In genomic region chr2:130375291-130376266, GRCh38 we compare ENCODE assay signal across 12 cellular contexts. TPM values are rescaled to one million over a fixed set of nuclear protein-coding genes. Genes with fewer than 3 reads are reported as not detected.
DNase-seq lines count a peak whose midpoint lies in the region; ATAC-seq, FAIRE-seq and TF ChIP-seq lines count a peak whose summit lies in the region.
"Had no signal": no experiment of that assay in that cellular context is flagged by ENCODE, and none has a peak within 500 bp of the region (broad histone marks: within the 10 kb centered on the region; RNA-seq: fewer than 3 reads in every experiment).

No MANE protein-coding gene starts in this region.

- H3K27ac Mint-ChIP-seq in Caco-2 (ENCODE audit: unreplicated experiment): peak overlapping the region; percentile 45
- H3K27ac Mint-ChIP-seq in activated T-helper 2 cell treated with anti-CD3 and anti-CD28 coated beads, Interferon-gamma antibody, Interleukin-2, Interleukin-4, amounts not matched to agents 10 μg/mL and 5 μg/mL and 100 μg/mL, durations not matched to agents 14 hours and 24 hours and 36 hours: peak overlapping the region; percentile 10

- CTCF ChIA-PET in Caco-2 (lab: Charles Lee): no interaction called here

- H3K27ac ChIP-seq in 22Rv1 (peak overlapping the region; percentile 15; the same call in 1 of the 2 replicates), kidney (ENCODE audit: low read depth in 2 of 2, low read length in 2 of 2) (no peak overlapping the region)
- H3K27ac ChIP-seq: adrenal gland, PC-9 had no signal

- peaks cover 23% of the 10 kb centered on the region for H3K4me1 Mint-ChIP-seq in Caco-2 (ENCODE audit: low read depth, unreplicated experiment)
- H3K4me1 Mint-ChIP-seq in activated T-helper 2 cell treated with anti-CD3 and anti-CD28 coated beads, Interferon-gamma antibody, Interleukin-2, Interleukin-4, amounts not matched to agents 10 μg/mL and 5 μg/mL and 100 μg/mL, durations not matched to agents 14 hours and 24 hours and 36 hours (ENCODE audit: low read depth): peaks cover 68% of the 10 kb centered on the region

- H3K9me3 Mint-ChIP-seq in Caco-2 (ENCODE audit: unreplicated experiment): no peaks in the 10 kb centered on the region
- H3K9me3 Mint-ChIP-seq in activated T-helper 2 cell treated with anti-CD3 and anti-CD28 coated beads, Interferon-gamma antibody, Interleukin-2, Interleukin-4, amounts not matched to agents 10 μg/mL and 5 μg/mL and 100 μg/mL, durations not matched to agents 14 hours and 24 hours and 36 hours: peaks cover 4% of the 10 kb centered on the region
- H3K9me3 Mint-ChIP-seq: H9 had no signal

- BruUV-seq in Caco-2 (replicated peaks; lab: Mats Ljungman, UMichigan): no TSS peak

- TF ChIP-seq CTCF in 22Rv1 (IDR thresholded peaks at IDR 0.05): no peak
- TF ChIP-seq CTCF in Caco-2 (IDR thresholded peaks at IDR 0.05; ENCODE audit: insufficient read depth in 1 of 2, low read depth in 1 of 2, low read length in 1 of 2, severe bottlenecking in 1 of 2, unreplicated experiment in 1 of 2): no peak
- TF ChIP-seq CTCF in kidney (IDR thresholded peaks at IDR 0.05; ENCODE audit: borderline replicate concordance, extremely low read depth, insufficient read depth): no peak

- H3K4me1 ChIP-seq in Caco-2: peaks cover 6% of the 10 kb centered on the region
- H3K4me1 ChIP-seq in kidney (ENCODE audit: control insufficient read depth in 1 of 2, insufficient read depth in 1 of 2, low read depth in 1 of 2, low read length in 2 of 2): peaks cover 4 to 22% of the 10 kb centered on the region in 2 donors

- no peak for ATAC-seq in HG03521 (IDR thresholded peaks at IDR 0.05; ENCODE audit: unreplicated experiment)

- H3K4me3 ChIP-seq in Caco-2 (ENCODE audit: low read depth, low read length): no peak overlapping the region
- H3K4me3 ChIP-seq in kidney (ENCODE audit: low read length in 2 of 2): no peak overlapping the region
- H3K4me3 ChIP-seq: adrenal gland, PC-9 had no signal

- H3K27me3 ChIP-seq in Caco-2 (replicated peaks; ENCODE audit: control insufficient read depth, insufficient read depth, low read length): no peaks in the 10 kb centered on the region
- H3K27me3 ChIP-seq: adrenal gland had no signal

- DNase-seq in Caco-2: no peak
- DNase-seq in activated T-helper 2 cell treated with anti-CD3 and anti-CD28 coated beads, Interferon-gamma antibody, Interleukin-2, Interleukin-4, amounts not matched to agents 10 μg/mL and 5 μg/mL and 100 μg/mL, durations not matched to agents 14 hours and 24 hours and 36 hours (ENCODE audit: low spot score): no peak
- peak; percentile 38 for DNase-seq in kidney
- no peak for DNase-seq in NCI-H69 (lab: John Stamatoyannopoulos, UW)
- DNase-seq in stimulated activated CD4-positive, alpha-beta T cell treated with anti-CD3 and anti-CD28 coated beads, Interleukin-12 subunit alpha, Interleukin-12 subunit beta, amount 100 ng/mL, for 4 hours: no peak
- no peak for DNase-seq in NOMO-1 treated with dmso at 0.1 percent for 144 hours (lab: John Stamatoyannopoulos, UW; ENCODE audit: unreplicated experiment)
- DNase-seq: adrenal gland, GDM1, H9 had no signal

- intact Hi-C loops in Caco-2 (cut with micrococcal nuclease; ENCODE audit: unreplicated experiment): no loop called here
- intact Hi-C loops in activated T-helper 2 cell treated with anti-CD3 and anti-CD28 coated beads, Interferon-gamma antibody, Interleukin-2, Interleukin-4, amounts not matched to agents 10 μg/mL and 5 μg/mL and 100 μg/mL, durations not matched to agents 14 hours and 24 hours and 36 hours (cut with micrococcal nuclease): loop anchor here (10.0 kb wide), 1 partner anchor 729 kb away; the partner anchor contains the start of gene PLEKHB2
- intact Hi-C loops in kidney (cut with DNase I): no loop called here

- no peaks in the 10 kb centered on the region for H3K9me3 ChIP-seq in Caco-2
- no peaks in the 10 kb centered on the region for H3K9me3 ChIP-seq in kidney (ENCODE audit: control insufficient read depth in 1 of 2, low read length in 2 of 2)
- H3K9me3 ChIP-seq: adrenal gland had no signal

- H3K4me3 Mint-ChIP-seq in Caco-2 (ENCODE audit: unreplicated experiment): peak overlapping the region; percentile 51
- peak overlapping the region; percentile 1 for H3K4me3 Mint-ChIP-seq in activated T-helper 2 cell treated with anti-CD3 and anti-CD28 coated beads, Interferon-gamma antibody, Interleukin-2, Interleukin-4, amounts not matched to agents 10 μg/mL and 5 μg/mL and 100 μg/mL, durations not matched to agents 14 hours and 24 hours and 36 hours (ENCODE audit: low read depth)
- H3K4me3 Mint-ChIP-seq: H9 had no signal

- H3K27me3 Mint-ChIP-seq in Caco-2 (ENCODE audit: insufficient read depth, unreplicated experiment): no peaks in the 10 kb centered on the region
- H3K27me3 Mint-ChIP-seq in activated T-helper 2 cell treated with anti-CD3 and anti-CD28 coated beads, Interferon-gamma antibody, Interleukin-2, Interleukin-4, amounts not matched to agents 10 μg/mL and 5 μg/mL and 100 μg/mL, durations not matched to agents 14 hours and 24 hours and 36 hours (ENCODE audit: low read depth): no peaks in the 10 kb centered on the region

- POLR2A ChIA-PET in Caco-2 (lab: Charles Lee): no interaction called here

- H3K36me3 Mint-ChIP-seq in Caco-2 (ENCODE audit: insufficient read depth, unreplicated experiment): peaks cover 33% of the 10 kb centered on the region
- peaks cover 60% of the 10 kb centered on the region for H3K36me3 Mint-ChIP-seq in activated T-helper 2 cell treated with anti-CD3 and anti-CD28 coated beads, Interferon-gamma antibody, Interleukin-2, Interleukin-4, amounts not matched to agents 10 μg/mL and 5 μg/mL and 100 μg/mL, durations not matched to agents 14 hours and 24 hours and 36 hours (ENCODE audit: low read depth)

- H3K9ac ChIP-seq in kidney (ENCODE audit: low read length in 2 of 2): no peak overlapping the region

- FAIRE-seq in kidney (lab: Jason Lieb, UNC): no peak

- H3K36me3 ChIP-seq in Caco-2 (ENCODE audit: control insufficient read depth, insufficient read depth, low read length): no peaks in the 10 kb centered on the region; the same call in 1 of the 2 replicates
- H3K36me3 ChIP-seq in kidney (ENCODE audit: control insufficient read depth in 1 of 2, insufficient read depth in 2 of 2, low read length in 2 of 2): no peaks in the 10 kb centered on the region

RNA-seq across cellular contexts. Expression of gene PTPN18, which starts 19.7 kb away (rescaled TPM):
- total RNA-seq in Caco-2 (2022): 46.5 and 51.0 TPM in 2 replicates
- 72.6 and 72.9 TPM in 2 replicates for total RNA-seq in activated T-helper 2 cell treated with anti-CD3 and anti-CD28 coated beads, Interferon-gamma antibody, Interleukin-2, Interleukin-4, amounts not matched to agents 10 μg/mL and 5 μg/mL and 100 μg/mL, durations not matched to agents 14 hours and 24 hours and 36 hours
- 89.2 TPM for total RNA-seq in kidney
- 34.8 TPM for polyA plus RNA-seq in kidney (ENCODE audit: insufficient read depth, low read depth, low replicate concordance)

RNA-seq across cellular contexts. Expression of gene IMP4, which starts 32.9 kb away (rescaled TPM):
- 105 and 120 TPM in 2 replicates for total RNA-seq in Caco-2 (2022)
- 136 and 142 TPM in 2 replicates for total RNA-seq in activated T-helper 2 cell treated with anti-CD3 and anti-CD28 coated beads, Interferon-gamma antibody, Interleukin-2, Interleukin-4, amounts not matched to agents 10 μg/mL and 5 μg/mL and 100 μg/mL, durations not matched to agents 14 hours and 24 hours and 36 hours
- total RNA-seq in kidney: 60.1 TPM
- 59.7 TPM for polyA plus RNA-seq in kidney (ENCODE audit: insufficient read depth, low read depth, low replicate concordance)
